In the genomic region with DNA sequence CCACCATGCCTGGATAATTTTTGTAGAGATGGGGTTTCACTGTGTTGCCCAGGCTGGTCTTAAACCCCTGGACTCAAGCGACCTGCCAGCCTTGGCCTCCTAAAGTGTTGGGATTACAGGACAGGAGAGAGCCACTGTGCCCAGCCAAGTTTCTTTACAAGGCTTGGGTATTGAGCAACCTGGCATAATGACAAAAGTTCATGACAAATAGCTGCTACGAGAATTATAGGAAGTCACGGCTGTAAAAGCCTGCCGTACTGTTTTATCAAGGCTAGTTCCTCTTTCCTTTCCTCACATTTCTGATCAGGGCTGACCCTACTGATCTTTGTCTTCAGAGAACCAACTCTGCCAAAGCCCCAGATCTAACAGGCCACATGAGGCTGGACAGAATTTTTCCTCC, we compare ENCODE assay signal across 13 cellular contexts.
DNase-seq lines count a peak whose midpoint lies in the region; ATAC-seq and TF ChIP-seq lines count a peak whose summit lies in the region.
"Had no signal": no experiment of that assay in that cellular context is flagged by ENCODE, and none has a peak within 500 bp of the region (broad histone marks: within the 10 kb centered on the region; RNA-seq: fewer than 3 reads in every experiment).

No MANE protein-coding gene starts in this region.

- H3K27me3 Mint-ChIP-seq in H9 (ENCODE audit: low read depth), result no peaks in the 10 kb centered on the region; the same call in none of the 2 replicates
- H3K27me3 Mint-ChIP-seq: activated CD4-positive, alpha-beta T cell treated with anti-CD3 and anti-CD28 coated beads, Interleukin-2, amount 10 ng/mL, durations not matched to agents 7 days and 5 days had no signal

- DNase-seq in GF-D8 (lab: John Stamatoyannopoulos, UW) (peak; percentile 74), NOMO-1 treated with dmso at 0.1 percent for 144 hours (lab: John Stamatoyannopoulos, UW; ENCODE audit: unreplicated experiment) (peak; percentile 78), H9 (no peak), NCI-H2081 treated with DMSO at 0.1 percent for 48 hours (lab: John Stamatoyannopoulos, UW) (no peak), hippocampal formation (lab: John Stamatoyannopoulos, UW) (no peak)
- DNase-seq: activated CD4-positive, alpha-beta T cell treated with anti-CD3 and anti-CD28 coated beads, Interleukin-2, amount 10 ng/mL, durations not matched to agents 7 days and 5 days; activated naive CD4-positive, alpha-beta T cell treated with Interleukin-2 at 50 U/mL for 16 hours; C1 segment of cervical spinal cord; NCI-H1417; SK-N-SH had no signal

- no peaks in the 10 kb centered on the region for H3K79me2 ChIP-seq in H9 (ENCODE audit: insufficient read depth, low read length)

- no peak overlapping the region for H3K18ac ChIP-seq in H9 (ENCODE audit: insufficient read length, low read depth, low read length)

- no peak overlapping the region for H2BK12ac ChIP-seq in H9 (ENCODE audit: insufficient read length, low read depth, low read length)

- H3K4me3 Mint-ChIP-seq in H9, result no peak overlapping the region
- H3K4me3 Mint-ChIP-seq: activated CD4-positive, alpha-beta T cell treated with anti-CD3 and anti-CD28 coated beads, Interleukin-2, amount 10 ng/mL, durations not matched to agents 7 days and 5 days had no signal

- no peaks in the 10 kb centered on the region for H4K20me1 ChIP-seq in H9 (ENCODE audit: control insufficient read depth, insufficient read depth, insufficient read length)

- H3K23ac ChIP-seq in H9 (ENCODE audit: insufficient read length, low read depth, low read length), result no peak overlapping the region

- H3K36me3 Mint-ChIP-seq in H9 (ENCODE audit: insufficient read depth in 1 of 3, low read depth in 3 of 3), result peaks cover 0 to 2% (median 0%) of the 10 kb centered on the region in 3 experiments; a peak in 1 of 7 replicates

- ATAC-seq in esophagus mucosa (peak; percentile 73), HG02759 (IDR thresholded peaks at IDR 0.05; ENCODE audit: unreplicated experiment) (no peak)

- H2BK15ac ChIP-seq in H9 (ENCODE audit: low read depth, low read length), result no peak overlapping the region

- H3K56ac ChIP-seq in H9 (ENCODE audit: insufficient read length, low read depth, low read length), result no peak overlapping the region

- H4K5ac ChIP-seq in H9 (ENCODE audit: insufficient read length, low read depth, low read length), result no peak overlapping the region

- peak overlapping the region; percentile 24 for H3K27ac ChIP-seq in neutrophil
- H3K27ac ChIP-seq in H9 (ENCODE audit: insufficient read length, low read depth, low read length), result no peak overlapping the region

- no peak overlapping the region for H3K9ac ChIP-seq in H9 (ENCODE audit: extremely low read depth, insufficient read length, low read length)
- H3K9ac ChIP-seq: SK-N-SH had no signal

- peaks cover 0 to 3% of the 10 kb centered on the region in 2 experiments; a peak in 1 of 4 replicates for H3K4me1 Mint-ChIP-seq in H9
- H3K4me1 Mint-ChIP-seq: activated CD4-positive, alpha-beta T cell treated with anti-CD3 and anti-CD28 coated beads, Interleukin-2, amount 10 ng/mL, durations not matched to agents 7 days and 5 days had no signal

- H3K9me3 Mint-ChIP-seq in H9, result peaks cover 0 to 3% of the 10 kb centered on the region in 2 experiments; a peak in 1 of 5 replicates

- H3K23me2 ChIP-seq in H9 (ENCODE audit: insufficient read length, low read depth, low read length, poor library complexity, severe bottlenecking), result no peaks in the 10 kb centered on the region

- no peaks in the 10 kb centered on the region for H3K36me3 ChIP-seq in neutrophil

- TF ChIP-seq CTCF in neutrophil (IDR thresholded peaks at IDR 0.05) (no peak), H9 (conservative IDR thresholded peaks at IDR 0.05) (no peak)

- no peak overlapping the region for H2AFZ ChIP-seq in H9 (ENCODE audit: low read length)

- H3K4me2 ChIP-seq in H9 (ENCODE audit: insufficient read depth, insufficient read length, low read length), result no peak overlapping the region
- H3K4me2 ChIP-seq: SK-N-SH had no signal

- H3K9me3 ChIP-seq in neutrophil (no peaks in the 10 kb centered on the region), H9 (ENCODE audit: control insufficient read depth, low read depth, low read length) (no peaks in the 10 kb centered on the region)
- H3K9me3 ChIP-seq: SK-N-SH had no signal

- no peak overlapping the region for H2BK20ac ChIP-seq in H9 (ENCODE audit: low read depth, low read length, poor library complexity, severe bottlenecking)

- no peak overlapping the region for H4K8ac ChIP-seq in H9 (replicated peaks; ENCODE audit: insufficient read length, low read depth, low read length)

- H3K4me3 ChIP-seq in neutrophil (ENCODE audit: low read depth in 1 of 2, low read length in 1 of 2), result no peak overlapping the region

- H2BK5ac ChIP-seq in H9 (ENCODE audit: insufficient read length, low read length), result no peak overlapping the region

- no peaks in the 10 kb centered on the region for H3K79me1 ChIP-seq in H9 (ENCODE audit: insufficient read depth, low read depth, low read length, poor library complexity, severe bottlenecking)

- no CpG with 5 or more reads among the region's 4 CpGs for WGBS in H9 (ENCODE audit: extremely low coverage, insufficient read length, low lambda C conversion rate)

- H3T11ph ChIP-seq in H9 (ENCODE audit: low read length), result no peak overlapping the region

- H2BK120ac ChIP-seq in H9 (ENCODE audit: low read depth, low read length, poor library complexity, severe bottlenecking), result no peak overlapping the region

- no peak overlapping the region for H3K27ac Mint-ChIP-seq in H9
- H3K27ac Mint-ChIP-seq: activated CD4-positive, alpha-beta T cell treated with anti-CD3 and anti-CD28 coated beads, Interleukin-2, amount 10 ng/mL, durations not matched to agents 7 days and 5 days had no signal

- no peak overlapping the region for H3K4ac ChIP-seq in H9 (ENCODE audit: low read depth, low read length)

- no peak overlapping the region for H3K14ac ChIP-seq in H9 (ENCODE audit: insufficient read depth, low read length)

- H3K27me3 ChIP-seq in neutrophil (no peaks in the 10 kb centered on the region), H9 (ENCODE audit: insufficient read depth, low read length) (no peaks in the 10 kb centered on the region)

- H3K4me1 ChIP-seq in neutrophil (ENCODE audit: control insufficient read depth in 1 of 2, insufficient read depth in 1 of 2, low read depth in 1 of 2, low read length in 1 of 2) (peaks cover 7 to 14% of the 10 kb centered on the region in 2 experiments), H9 (ENCODE audit: insufficient read depth, low read length) (no peaks in the 10 kb centered on the region)

- no peak overlapping the region for H2AK5ac ChIP-seq in H9 (ENCODE audit: insufficient read length, low read length)

- H4K91ac ChIP-seq in H9 (ENCODE audit: insufficient read length, low read depth, low read length), result no peak overlapping the region

Comparison
In these comparisons a context has a peak if more than half of its experiments do, and no peak if none do; other contexts are left out.
1. DNase-seq: peak in GF-D8 (single experiment) and NOMO-1 treated with dmso at 0.1 percent for 144 hours (single experiment); none in H9 (single experiment), NCI-H2081 treated with DMSO at 0.1 percent for 48 hours (single experiment) and hippocampal formation (0 of 2).